In genomic region chrX:49922291-49923241, GRCh38 we compare ENCODE assay signal across 8 cellular contexts.
DNase-seq lines count a peak whose midpoint lies in the region; ATAC-seq lines count a peak whose summit lies in the region.

TSS of gene CLCN5 (plus strand) at chrX:49922596. CDS start at chrX:49925299, 2,703 bp downstream.

- DNase-seq in AG08396 (ENCODE audit: low spot score) (peak; percentile 95), NCI-H226 (peak; percentile 88), cerebellar cortex (ENCODE audit: low spot score) (peak; percentile 90), inferior parietal cortex (ENCODE audit: extremely low spot score) (peak; percentile 86)
- DNase-seq in activated CD4-positive, CD25-positive, alpha-beta regulatory T cell (lab: John Stamatoyannopoulos, UW), result peak; percentile 63 to 89 (median 84)
- peak; percentile 84 to 85 for DNase-seq in stimulated activated CD4-positive, alpha-beta T cell treated with anti-CD3 and anti-CD28 coated beads, Interleukin-12 subunit alpha, Interleukin-12 subunit beta, amount 100 ng/mL, for 24 hours (ENCODE audit: low read depth in 2 of 2)

- peak; percentile 96 for ATAC-seq in GM19023 (IDR thresholded peaks at IDR 0.05; ENCODE audit: unreplicated experiment)
- ATAC-seq in HG03196 (IDR thresholded peaks at IDR 0.05; ENCODE audit: unreplicated experiment), result peak; percentile 97

Comparison
In these comparisons a context has a peak if more than half of its experiments do, and no peak if none do; other contexts are left out.
1. Peak in every context shown above with its lines: DNase-seq and ATAC-seq.